ENCODE assay signal across 8 cellular contexts in the genomic region with DNA sequence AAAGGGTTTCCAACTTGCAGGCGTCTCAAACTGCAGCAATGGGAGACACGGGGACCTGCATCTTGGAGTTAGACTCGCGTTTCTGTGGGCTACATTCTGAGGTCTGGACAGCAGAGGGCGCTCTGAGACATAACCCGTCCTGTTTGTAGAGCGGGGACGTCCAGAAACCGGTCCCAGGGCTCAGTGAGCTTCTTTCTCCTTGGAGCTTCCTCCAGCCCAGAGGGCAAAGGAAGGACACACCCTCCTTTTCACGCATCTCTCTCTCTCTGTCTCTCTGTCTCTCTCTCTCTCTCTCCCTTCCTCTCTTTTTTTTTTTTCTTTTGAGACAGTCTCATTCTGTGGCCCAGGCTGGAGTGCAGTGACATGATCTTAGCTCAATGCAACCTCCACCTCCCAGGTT. TPM values are rescaled to one million over a fixed set of nuclear protein-coding genes. Genes with fewer than 3 reads are reported as not detected.
DNase-seq lines count a peak whose midpoint lies in the region; ATAC-seq and TF ChIP-seq lines count a peak whose summit lies in the region.

No MANE protein-coding gene starts in this region.

- H3K9me3 Mint-ChIP-seq in naive B cell, result no peaks in the 10 kb centered on the region

- H3K4me3 Mint-ChIP-seq in naive B cell, result no peak overlapping the region

- TF ChIP-seq POLR2A in erythroblast (IDR thresholded peaks at IDR 0.05; ENCODE audit: low read length), result no peak

- DNase-seq in CMK (ENCODE audit: low read depth) (peak; percentile 71), HK-2 (ENCODE audit: unreplicated experiment) (peak; percentile 75), OCI-M2 (lab: John Stamatoyannopoulos, UW; ENCODE audit: unreplicated experiment) (peak; percentile 17), erythroblast (lab: John Stamatoyannopoulos, UW) (peak; percentile 75 to 86), naive B cell (peak; percentile 78)
- peak; percentile 96 for DNase-seq in activated CD8-positive, alpha-beta memory T cell treated with anti-CD3 and anti-CD28 coated beads, Interleukin-2, amount 50 U/mL, for 48 hours
- peak; percentile 63 to 75 for DNase-seq in stimulated activated CD8-positive, alpha-beta memory T cell treated with anti-CD3 and anti-CD28 coated beads, Interleukin-7, amount 100 ng/mL, for 48 hours (ENCODE audit: extremely low read depth in 1 of 2, low read depth in 1 of 2)

- H3K27me3 Mint-ChIP-seq in naive B cell, result peaks cover 0 to 8% (median 8%) of the 10 kb centered on the region in 3 donors

- H3K4me1 Mint-ChIP-seq in naive B cell, result peaks cover 12 to 26% (median 23%) of the 10 kb centered on the region in 3 donors

- H3K27ac Mint-ChIP-seq in naive B cell, result peak overlapping the region in 4 of 6 donors; percentile 4 to 89 (median 49)

- H3K36me3 Mint-ChIP-seq in naive B cell, result no peaks in the 10 kb centered on the region

- ATAC-seq in naive B cell (ENCODE audit: low read depth in 2 of 2) (peak; percentile 55 to 69), HG03457 (IDR thresholded peaks at IDR 0.05; ENCODE audit: unreplicated experiment) (no peak)

RNA-seq across cellular contexts. Expression of gene COX4I1, which starts 19.8 kb away (rescaled TPM):
- polyA plus RNA-seq in naive B cell (ENCODE audit: low read depth in 6 of 6), result 1,000 to 10,000 TPM in 5 of 6 donors, 100 to 1,000 TPM in 1; 943 to 1,321 (median 1,168) TPM

RNA-seq across cellular contexts. Expression of gene EMC8, which starts 19.9 kb away (rescaled TPM):
- 10 to 100 TPM; 18.8 to 27.7 (median 21.5) TPM for polyA plus RNA-seq in naive B cell (ENCODE audit: low read depth in 6 of 6)

Comparison
In these comparisons a context has a peak if more than half of its experiments do, and no peak if none do; other contexts are left out.
1. DNase-seq: peak in every context shown above with its lines; median percentile 96 in activated CD8-positive, alpha-beta memory T cell treated with anti-CD3 and anti-CD28 coated beads, Interleukin-2, amount 50 U/mL, for 48 hours; 80 in erythroblast; 78 in naive B cell; 75 in HK-2; 71 in CMK; 69 in stimulated activated CD8-positive, alpha-beta memory T cell treated with anti-CD3 and anti-CD28 coated beads, Interleukin-7, amount 100 ng/mL, for 48 hours; 17 in OCI-M2.